1 cellular context compared by ENCODE assay signal in the genomic region with DNA sequence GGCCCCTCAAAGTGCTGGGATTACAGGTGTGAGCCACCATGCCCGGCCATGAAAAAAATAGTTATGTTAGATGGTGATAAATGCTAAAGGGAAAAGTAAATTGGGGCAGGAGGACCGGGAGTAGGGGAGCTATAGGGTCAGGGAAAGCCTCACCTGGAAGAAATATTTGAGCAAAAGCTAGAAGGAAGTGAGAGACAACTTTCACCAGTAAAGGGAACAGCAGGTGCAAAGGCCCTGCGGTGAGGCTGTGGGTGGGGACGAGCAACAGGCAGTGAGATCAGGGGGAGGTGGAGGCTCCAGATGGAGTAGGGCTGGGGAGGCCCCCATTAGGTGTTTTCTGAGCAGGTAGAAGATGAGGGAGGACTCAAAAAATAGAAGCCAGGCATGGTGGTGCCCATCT.
TF ChIP-seq lines count a peak whose summit lies in the region.

No MANE protein-coding gene starts in this region.

TF ChIP-seq in IMR-90, 13 proteins besides CTCF, POLR2A, EP300 and RAD21:
- TF ChIP-seq SMC3 (IDR thresholded peaks at IDR 0.05; ENCODE audit: low read depth, low read length) (no peak), NFE2L2 (IDR thresholded peaks at IDR 0.05; ENCODE audit: low read depth, low read length) (no peak), CEBPB (IDR thresholded peaks at IDR 0.05; ENCODE audit: low read depth, low read length) (no peak), FOS (IDR thresholded peaks at IDR 0.05; ENCODE audit: low read depth, low read length) (no peak), RCOR1 (IDR thresholded peaks at IDR 0.05; ENCODE audit: insufficient replicate concordance, low read length) (no peak), MXI1 (IDR thresholded peaks at IDR 0.05; ENCODE audit: borderline replicate concordance, low read depth, low read length) (no peak), CHD1 (IDR thresholded peaks at IDR 0.05; ENCODE audit: low read depth, low read length) (no peak), RFX5 (IDR thresholded peaks at IDR 0.05; ENCODE audit: low read depth, low read length) (no peak)
- TF ChIP-seq, protein P1, sequence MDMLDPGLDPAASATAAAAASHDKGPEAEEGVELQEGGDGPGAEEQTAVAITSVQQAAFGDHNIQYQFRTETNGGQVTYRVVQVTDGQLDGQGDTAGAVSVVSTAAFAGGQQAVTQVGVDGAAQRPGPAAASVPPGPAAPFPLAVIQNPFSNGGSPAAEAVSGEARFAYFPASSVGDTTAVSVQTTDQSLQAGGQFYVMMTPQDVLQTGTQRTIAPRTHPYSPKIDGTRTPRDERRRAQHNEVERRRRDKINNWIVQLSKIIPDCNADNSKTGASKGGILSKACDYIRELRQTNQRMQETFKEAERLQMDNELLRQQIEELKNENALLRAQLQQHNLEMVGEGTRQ (IDR thresholded peaks at IDR 0.05; ENCODE audit: low read depth, low read length): no peak
TF ChIP-seq in IMR-90: peak in this region for 0.
